24 cellular contexts compared by ENCODE assay signal in the genomic region with DNA sequence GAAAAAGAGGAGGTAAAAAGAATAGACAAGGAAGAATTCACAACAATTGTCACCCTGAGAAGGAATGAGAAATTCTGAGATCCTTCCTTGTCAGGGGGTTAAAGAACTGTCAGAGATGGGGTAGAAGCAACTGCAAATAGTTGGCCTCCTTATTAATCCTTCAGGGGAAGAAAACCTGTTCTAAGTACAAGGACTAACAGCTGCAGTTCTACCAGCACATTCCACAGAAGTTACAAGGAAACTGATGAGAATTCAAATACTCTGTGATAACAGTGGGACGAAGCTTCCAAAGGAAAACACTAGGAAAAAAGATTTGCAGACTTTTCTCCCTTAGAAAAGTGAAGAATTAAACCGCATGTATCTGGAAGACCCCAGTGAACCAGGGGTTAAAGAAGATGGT.
DNase-seq lines count a peak whose midpoint lies in the region; ATAC-seq and TF ChIP-seq lines count a peak whose summit lies in the region.
"Had no signal": no experiment of that assay in that cellular context is flagged by ENCODE, and none has a peak within 500 bp of the region (broad histone marks: within the 10 kb centered on the region; RNA-seq: fewer than 3 reads in every experiment).

No MANE protein-coding gene starts in this region.

- BruUV-seq in IMR-90 (replicated peaks; lab: Mats Ljungman, UMichigan) (no TSS peak), MCF 10A (replicated peaks; lab: Mats Ljungman, UMichigan) (no TSS peak)

- no peaks in the 10 kb centered on the region for H3K9me3 Mint-ChIP-seq in endodermal cell
- no peaks in the 10 kb centered on the region for H3K9me3 Mint-ChIP-seq in MCF 10A (ENCODE audit: unreplicated experiment)

- no peak overlapping the region for H2BK20ac ChIP-seq in IMR-90 (ENCODE audit: low read depth, low read length)

- H3K4me2 ChIP-seq in IMR-90 (ENCODE audit: low read depth, low read length), result no peak overlapping the region
- H3K4me2 ChIP-seq: PC-9 had no signal

- POLR2A ChIA-PET in IMR-90 (lab: Charles Lee; ENCODE audit: unreplicated experiment), result no interaction called here
- POLR2A ChIA-PET in MCF 10A (lab: Yijun Ruan, JAX), result no interaction called here

- no peaks in the 10 kb centered on the region for H3K9me1 ChIP-seq in IMR-90 (ENCODE audit: insufficient read depth, low read length)

- H3K27ac Mint-ChIP-seq in endodermal cell (no peak overlapping the region), MCF 10A (ENCODE audit: low read depth, unreplicated experiment) (no peak overlapping the region)

- H3K4me3 ChIP-seq in IMR-90 (ENCODE audit: insufficient read depth, low read depth, low read length), result no peak overlapping the region
- peak overlapping the region; percentile 12 for H3K4me3 ChIP-seq in endodermal cell (ENCODE audit: low read length)
- H3K4me3 ChIP-seq in skeletal muscle cell (ENCODE audit: low read depth, low read length), result no peak overlapping the region
- H3K4me3 ChIP-seq in testis, result no peak overlapping the region
- H3K4me3 ChIP-seq: PC-9, SJSA1 had no signal

- no peak overlapping the region for H3K23ac ChIP-seq in IMR-90 (ENCODE audit: low read depth, low read length)

- no peak overlapping the region for H2BK5ac ChIP-seq in IMR-90 (ENCODE audit: low read depth, low read length, poor library complexity, severe bottlenecking)

- H3K4me1 Mint-ChIP-seq in endodermal cell (peaks cover 43% of the 10 kb centered on the region), MCF 10A (ENCODE audit: insufficient read depth, unreplicated experiment) (peaks cover 6% of the 10 kb centered on the region)

- H3K4me3 Mint-ChIP-seq in endodermal cell (no peak overlapping the region), MCF 10A (ENCODE audit: unreplicated experiment) (no peak overlapping the region)

- TF ChIP-seq CTCF in IMR-90 (conservative IDR thresholded peaks at IDR 0.05; ENCODE audit: low read depth, low read length) (no peak), endodermal cell (conservative IDR thresholded peaks at IDR 0.05) (no peak), testis (IDR thresholded peaks at IDR 0.05) (no peak), MCF 10A (IDR thresholded peaks at IDR 0.05; ENCODE audit: unreplicated experiment) (no peak)

- H3K27ac ChIP-seq in IMR-90 (ENCODE audit: insufficient read depth, low read length) (no peak overlapping the region), endodermal cell (ENCODE audit: low read depth, low read length) (no peak overlapping the region), testis (no peak overlapping the region)
- H3K27ac ChIP-seq: HL-60, PC-9, SJSA1 had no signal

- H3K27me3 ChIP-seq in IMR-90 (ENCODE audit: control insufficient read depth, insufficient read depth, low read length) (no peaks in the 10 kb centered on the region), endodermal cell (ENCODE audit: control insufficient read depth, insufficient read depth, low read length, poor library complexity, severe bottlenecking) (no peaks in the 10 kb centered on the region), testis (no peaks in the 10 kb centered on the region)
- H3K27me3 ChIP-seq: SJSA1 had no signal

- no peaks in the 10 kb centered on the region for H3K36me3 ChIP-seq in IMR-90 (ENCODE audit: control insufficient read depth, insufficient read depth, low read length)
- no peaks in the 10 kb centered on the region for H3K36me3 ChIP-seq in endodermal cell (ENCODE audit: control insufficient read depth, insufficient read depth, low read length)
- H3K36me3 ChIP-seq in testis (ENCODE audit: low read depth, missing control alignments), result no peaks in the 10 kb centered on the region
- H3K36me3 ChIP-seq: SJSA1 had no signal

- no peak overlapping the region for H3K14ac ChIP-seq in IMR-90 (replicated peaks; ENCODE audit: low read depth, low read length)

- H4K8ac ChIP-seq in IMR-90 (ENCODE audit: low read depth in 2 of 2, low read length in 2 of 2), result no peak overlapping the region

- no peak overlapping the region for H2AK9ac ChIP-seq in IMR-90 (replicated peaks; ENCODE audit: low read depth, low read length, poor library complexity)

- no CpG with 5 or more reads among the region's 2 CpGs for WGBS in IMR-90 (ENCODE audit: extremely low coverage in 2 of 2, insufficient read length in 1 of 2), 2 experiments
- WGBS in endodermal cell (ENCODE audit: insufficient coverage in 1 of 2, insufficient read length in 1 of 2), 2 experiments, result 84 to 100% methylated on average over 1 to 2 of the region's 2 CpGs
- 35 to 45% methylated on average over 2 of the region's 2 CpGs for WGBS in testis, 2 donors

- TF ChIP-seq POLR2A in IMR-90 (IDR thresholded peaks at IDR 0.05; ENCODE audit: low read depth, low read length), result no peak
- TF ChIP-seq POLR2A in testis (IDR thresholded peaks at IDR 0.05), result no peak

- H3K56ac ChIP-seq in IMR-90 (ENCODE audit: extremely low read depth, insufficient read depth, low read length), result no peak overlapping the region

- CTCF ChIA-PET in IMR-90 (lab: Yijun Ruan, JAX) (no interaction called here), MCF 10A (lab: Yijun Ruan, JAX) (interaction anchor here (0.6 kb wide), 1 partner anchor 48 kb away, joined by 5 read pairs; no protein-coding TSS in a partner anchor)

- in situ Hi-C loops in IMR-90 (cut with MboI; ENCODE audit: low sequenced_read_pairs), result no loop called here

- no peak overlapping the region for H2AFZ ChIP-seq in IMR-90 (replicated peaks; ENCODE audit: low read length, poor library complexity)
- H2AFZ ChIP-seq: PC-9 had no signal

- H3K36me3 Mint-ChIP-seq in endodermal cell (ENCODE audit: low read depth), result no peaks in the 10 kb centered on the region
- H3K36me3 Mint-ChIP-seq in MCF 10A (ENCODE audit: insufficient read depth, unreplicated experiment), result no peaks in the 10 kb centered on the region

- H3K4me1 ChIP-seq in IMR-90 (ENCODE audit: control insufficient read depth, insufficient read depth, low read length) (no peaks in the 10 kb centered on the region), endodermal cell (ENCODE audit: control insufficient read depth, insufficient read depth, low read length) (peaks cover 2% of the 10 kb centered on the region), testis (no peaks in the 10 kb centered on the region)
- H3K4me1 ChIP-seq: SJSA1 had no signal

- dilution Hi-C loops in IMR-90 (cut with HindIII; ENCODE audit: low sequenced_read_pairs, unreplicated experiment), result no loop called here

- no peaks in the 10 kb centered on the region for H3K79me1 ChIP-seq in IMR-90 (ENCODE audit: low read depth in 1 of 2, low read length in 2 of 2)

- H3K4ac ChIP-seq in IMR-90 (ENCODE audit: low read depth, low read length), result no peak overlapping the region

- no peak overlapping the region for H2BK15ac ChIP-seq in IMR-90 (ENCODE audit: low read depth, low read length)

- no peak for TF ChIP-seq RAD21 in IMR-90 (IDR thresholded peaks at IDR 0.05; ENCODE audit: low read length)

- intact Hi-C loops in IMR-90 (cut with micrococcal nuclease), result no loop called here
- intact Hi-C loops in testis (cut with DNase I; ENCODE audit: low total_unique reads), result no loop called here
- intact Hi-C loops in MCF 10A (cut with micrococcal nuclease), result no loop called here

- ATAC-seq in IMR-90 (ENCODE audit: low read depth) (peak; percentile 63; the same call in 1 of the 2 replicates), HG03108 (IDR thresholded peaks at IDR 0.05; ENCODE audit: unreplicated experiment) (no peak)
- ATAC-seq: Right ventricle myocardium inferior had no signal

- peaks cover 2% of the 10 kb centered on the region for H3K27me3 Mint-ChIP-seq in endodermal cell (ENCODE audit: insufficient read depth)
- H3K27me3 Mint-ChIP-seq in MCF 10A (ENCODE audit: insufficient read depth, unreplicated experiment), result no peaks in the 10 kb centered on the region

- no peak overlapping the region for H3K9ac ChIP-seq in IMR-90 (ENCODE audit: low read depth, low read length)
- no peak overlapping the region for H3K9ac ChIP-seq in endodermal cell (ENCODE audit: extremely low read depth, low read length, poor library complexity, severe bottlenecking)

- no peaks in the 10 kb centered on the region for H4K20me1 ChIP-seq in IMR-90 (ENCODE audit: insufficient read depth, low read length)

- no peak overlapping the region for H4K5ac ChIP-seq in IMR-90 (ENCODE audit: low read depth, low read length)

- no peak overlapping the region for H2BK120ac ChIP-seq in IMR-90 (ENCODE audit: low read depth, low read length)

- no peak overlapping the region for H4K91ac ChIP-seq in IMR-90 (ENCODE audit: insufficient read depth, low read depth, low read length)

- no peak overlapping the region for H3K18ac ChIP-seq in IMR-90 (ENCODE audit: low read depth, low read length)

- H3K9me3 ChIP-seq in IMR-90 (ENCODE audit: control insufficient read depth, insufficient read depth, low read length) (no peaks in the 10 kb centered on the region), endodermal cell (ENCODE audit: control insufficient read depth, low read length) (no peaks in the 10 kb centered on the region), testis (no peaks in the 10 kb centered on the region)
- H3K9me3 ChIP-seq: SJSA1 had no signal

- DNase-seq in IMR-90 (peak; percentile 37), endodermal cell (no peak), myocyte (ENCODE audit: low read depth) (peak; percentile 66), skeletal muscle cell (ENCODE audit: low read depth) (peak; percentile 22), testis (no peak), MCF 10A (ENCODE audit: unreplicated experiment) (no peak), SKM-1 treated with dmso at 0.1 percent for 144 hours (lab: John Stamatoyannopoulos, UW; ENCODE audit: unreplicated experiment) (no peak)
- DNase-seq: DMS153; DND-41; GOT3; Karpas-422; MV-4-11; NCI-H1105; NCI-H146; NCI-H1930; NCI-H446 treated with DMSO at 0.1 percent for 48 hours; NCI-H526; NCI-H82; NK-92 treated with Interleukin-12 subunit alpha and Interleukin-12 subunit beta, amount 100 ng/mL, for 24 hours; PC-9 had no signal

- no peak overlapping the region for H2AK5ac ChIP-seq in IMR-90 (ENCODE audit: low read depth, low read length)

TF ChIP-seq in IMR-90, 13 proteins besides CTCF, POLR2A, EP300 and RAD21 (continues in another document):
- TF ChIP-seq MXI1 (IDR thresholded peaks at IDR 0.05; ENCODE audit: borderline replicate concordance, low read depth, low read length) (no peak), MAZ (IDR thresholded peaks at IDR 0.05; ENCODE audit: borderline replicate concordance, low read depth, low read length) (no peak), MAFK (IDR thresholded peaks at IDR 0.05; ENCODE audit: low read depth, low read length) (no peak), CEBPB (IDR thresholded peaks at IDR 0.05; ENCODE audit: low read depth, low read length) (no peak)
- TF ChIP-seq, protein P1, sequence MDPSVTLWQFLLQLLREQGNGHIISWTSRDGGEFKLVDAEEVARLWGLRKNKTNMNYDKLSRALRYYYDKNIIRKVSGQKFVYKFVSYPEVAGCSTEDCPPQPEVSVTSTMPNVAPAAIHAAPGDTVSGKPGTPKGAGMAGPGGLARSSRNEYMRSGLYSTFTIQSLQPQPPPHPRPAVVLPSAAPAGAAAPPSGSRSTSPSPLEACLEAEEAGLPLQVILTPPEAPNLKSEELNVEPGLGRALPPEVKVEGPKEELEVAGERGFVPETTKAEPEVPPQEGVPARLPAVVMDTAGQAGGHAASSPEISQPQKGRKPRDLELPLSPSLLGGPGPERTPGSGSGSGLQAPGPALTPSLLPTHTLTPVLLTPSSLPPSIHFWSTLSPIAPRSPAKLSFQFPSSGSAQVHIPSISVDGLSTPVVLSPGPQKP (IDR thresholded peaks at IDR 0.05; ENCODE audit: borderline replicate concordance, low read depth, low read length), result no peak

Comparison
In these comparisons a context has a peak if more than half of its experiments do, and no peak if none do; other contexts are left out.
1. DNase-seq: peak in IMR-90 (single experiment), myocyte (single experiment) and skeletal muscle cell (single experiment); none in endodermal cell (single experiment), testis (single experiment), MCF 10A (single experiment) and SKM-1 treated with dmso at 0.1 percent for 144 hours (single experiment).